Comparison of ENCODE assay signal across 24 cellular contexts in genomic region chr7:128917061-128917460, GRCh38. TPM values are rescaled to one million over a fixed set of nuclear protein-coding genes. Genes with fewer than 3 reads are reported as not detected.
DNase-seq lines count a peak whose midpoint lies in the region; ATAC-seq, FAIRE-seq and TF ChIP-seq lines count a peak whose summit lies in the region.
"Had no signal": no experiment of that assay in that cellular context is flagged by ENCODE, and none has a peak within 500 bp of the region (broad histone marks: within the 10 kb centered on the region; RNA-seq: fewer than 3 reads in every experiment).

No MANE protein-coding gene starts in this region.

- H3K36me3 Mint-ChIP-seq in activated B cell treated with CpG ODN at 0.5 μM for 24 hours (ENCODE audit: low read depth) (no peaks in the 10 kb centered on the region), T-helper 17 cell (ENCODE audit: low read depth) (peaks cover 2% of the 10 kb centered on the region)
- H3K36me3 Mint-ChIP-seq: CD8-positive, alpha-beta memory T cell had no signal

- H3K4me1 Mint-ChIP-seq in activated B cell treated with CpG ODN at 0.5 μM for 24 hours (peaks cover 21% of the 10 kb centered on the region), T-helper 17 cell (peaks cover 10% of the 10 kb centered on the region)

- H3K4me3 Mint-ChIP-seq in activated B cell treated with CpG ODN at 0.5 μM for 24 hours: no peak overlapping the region
- no peak overlapping the region for H3K4me3 Mint-ChIP-seq in T-helper 17 cell

- no peak overlapping the region for H3K18ac ChIP-seq in mesendoderm (ENCODE audit: low read length)

- H3K23ac ChIP-seq in mesendoderm (ENCODE audit: low read length): peak overlapping the region; percentile 6

- H4K8ac ChIP-seq in mesendoderm (ENCODE audit: low read depth, low read length): no peak overlapping the region

- DNase-seq in activated effector memory CD4-positive, alpha-beta T cell treated with anti-CD3 and anti-CD28 coated beads, Interleukin-2, amount 50 U/mL, for 16 hours: peak; percentile 43
- DNase-seq in activated effector memory CD4-positive, alpha-beta T cell treated with Interleukin-2 at 50 U/mL for 16 hours: no peak
- DNase-seq in activated B cell treated with CpG ODN at 0.5 μM for 24 hours (no peak), mesendoderm (no peak), spleen (peak; percentile 67), T-helper 17 cell (no peak), GM12891 (ENCODE audit: insufficient read length, low spot score) (no peak)
- DNase-seq: C1 segment of cervical spinal cord, Calu3, DMS153, HCEC 1CT, Karpas-422, NCI-H1694 treated with DMSO at 0.1 percent for 48 hours, NCI-H2107, NCI-H446 treated with DMSO at 0.1 percent for 48 hours, NCI-H526 treated with DMSO at 0.1 percent for 48 hours, OCI-M1, Right ventricle myocardium superior had no signal

- H2BK5ac ChIP-seq in mesendoderm (ENCODE audit: low read length): no peak overlapping the region

- TF ChIP-seq POLR2A in spleen (IDR thresholded peaks at IDR 0.05) (no peak), GM12891 (IDR thresholded peaks at IDR 0.05; ENCODE audit: low read depth, low read length) (no peak)

- ATAC-seq in activated B cell treated with CpG ODN at 0.5 μM for 24 hours (ENCODE audit: low read depth) (no peak), HG03095 (IDR thresholded peaks at IDR 0.05; ENCODE audit: unreplicated experiment) (no peak), T-helper 17 cell (no peak)

- no peak overlapping the region for H3K56ac ChIP-seq in mesendoderm (ENCODE audit: low read length)

- TF ChIP-seq CTCF in activated B cell treated with CpG ODN at 0.5 μM for 24 hours (IDR thresholded peaks at IDR 0.05) (no peak), spleen (IDR thresholded peaks at IDR 0.05 in 8 of 11, conservative IDR thresholded peaks at IDR 0.05 in 3 of 11) (no peak)

- no peak overlapping the region for H4K5ac ChIP-seq in mesendoderm (ENCODE audit: low read length)

- H3K4me2 ChIP-seq in mesendoderm (ENCODE audit: low read length): no peak overlapping the region

- no peaks in the 10 kb centered on the region for H3K79me1 ChIP-seq in mesendoderm (ENCODE audit: low read length)

- H3K27ac Mint-ChIP-seq in activated B cell treated with CpG ODN at 0.5 μM for 24 hours (peak overlapping the region; percentile 35), T-helper 17 cell (no peak overlapping the region)
- H3K27ac Mint-ChIP-seq: CD8-positive, alpha-beta memory T cell; GM23338; IgD-negative memory B cell had no signal

- H3K27me3 Mint-ChIP-seq in activated B cell treated with CpG ODN at 0.5 μM for 24 hours (peaks cover 2% of the 10 kb centered on the region), T-helper 17 cell (peaks cover 43% of the 10 kb centered on the region)

- intact Hi-C loops in activated B cell treated with CpG ODN at 0.5 μM for 24 hours (cut with micrococcal nuclease) (no loop called here), spleen (cut with DNase I; ENCODE audit: low total_unique reads) (no loop called here)

- H3K4me1 ChIP-seq in mesendoderm (ENCODE audit: control insufficient read depth, low read depth, low read length) (peaks cover 3% of the 10 kb centered on the region), spleen (peaks cover 3 to 25% (median 16%) of the 10 kb centered on the region in 6 donors)

- peaks cover 13% of the 10 kb centered on the region for H3K27me3 ChIP-seq in mesendoderm (ENCODE audit: insufficient read depth, low read length, poor library complexity)
- H3K27me3 ChIP-seq in spleen (replicated peaks in 1 of 7): peaks cover 0 to 60% (median 27%) of the 10 kb centered on the region in 7 donors

- no CpG with 5 or more reads among the region's 3 CpGs for WGBS in mesendoderm (ENCODE audit: extremely low coverage, insufficient coverage, low lambda C conversion rate)
- 89 to 100% (median 92%) methylated on average over 1 to 3 of the region's 3 CpGs for WGBS in spleen, 5 donors

- CTCF ChIA-PET in activated B cell treated with CpG ODN at 0.5 μM for 24 hours (lab: Charles Lee): interaction anchor here (0.8 kb wide), 1 partner anchor 159 kb away, joined by 3 read pairs; no protein-coding TSS in a partner anchor

- H3K79me2 ChIP-seq in mesendoderm (ENCODE audit: control insufficient read depth, insufficient read depth, low read length): no peaks in the 10 kb centered on the region

- H3K27ac ChIP-seq in mesendoderm (ENCODE audit: low read depth, low read length): no peak overlapping the region
- no peak overlapping the region for H3K27ac ChIP-seq in spleen

- POLR2A ChIA-PET in activated B cell treated with CpG ODN at 0.5 μM for 24 hours (lab: Charles Lee): interaction anchor here (1.4 to 1.5 kb wide), 2 partner anchors 20 to 22 kb away, joined by 7 to 8 read pairs; partner anchors contain the start of gene IRF5

- no peak overlapping the region for H2BK15ac ChIP-seq in mesendoderm (replicated peaks; ENCODE audit: low read depth)

- H3K4me3 ChIP-seq in mesendoderm (ENCODE audit: low read length) (no peak overlapping the region), spleen (no peak overlapping the region)

- H3K9me3 Mint-ChIP-seq in activated B cell treated with CpG ODN at 0.5 μM for 24 hours: no peaks in the 10 kb centered on the region
- H3K9me3 Mint-ChIP-seq: CD8-positive, alpha-beta memory T cell; GM23338; IgD-negative memory B cell had no signal

- FAIRE-seq in GM12891 (lab: Jason Lieb, UNC): no peak
- FAIRE-seq: GM18507 had no signal

- H2AK5ac ChIP-seq in mesendoderm (ENCODE audit: low read length): no peak overlapping the region

- no peak overlapping the region for H2BK120ac ChIP-seq in mesendoderm (ENCODE audit: low read depth, low read length)

- H3K36me3 ChIP-seq in mesendoderm (ENCODE audit: control insufficient read depth, insufficient read depth, low read length) (no peaks in the 10 kb centered on the region), spleen (no peaks in the 10 kb centered on the region)

- H3K9me3 ChIP-seq in spleen: no peaks in the 10 kb centered on the region
- H3K9me3 ChIP-seq in T-helper 17 cell (ENCODE audit: control insufficient read depth, low read length, poor library complexity, severe bottlenecking): no peaks in the 10 kb centered on the region

- H3K4ac ChIP-seq in mesendoderm (ENCODE audit: low read depth, low read length): no peak overlapping the region

- H3K9ac ChIP-seq in mesendoderm (ENCODE audit: low read length): no peak overlapping the region

TF ChIP-seq in GM12891, 5 proteins besides CTCF, POLR2A, EP300 and RAD21:
- TF ChIP-seq POLR2AphosphoS5 (IDR thresholded peaks at IDR 0.05; ENCODE audit: low read depth, low read length) (no peak), TAF1 (IDR thresholded peaks at IDR 0.05; ENCODE audit: low read depth, low read length) (no peak), PAX5 (IDR thresholded peaks at IDR 0.05; ENCODE audit: insufficient read depth, low read length, severe bottlenecking) (no peak), POU2F2 (IDR thresholded peaks at IDR 0.05; ENCODE audit: low read depth, low read length) (no peak), SPI1 (IDR thresholded peaks at IDR 0.05; ENCODE audit: low read depth, low read length) (no peak)

RNA-seq across cellular contexts. Expression of gene KCP, which starts 6.6 kb away (rescaled TPM):
- total RNA-seq in activated B cell treated with CpG ODN at 0.5 μM for 24 hours: 4.1 and 4.4 TPM in 2 replicates
- polyA plus RNA-seq in mesendoderm (2013, experiment 1 of 2): 0.74 TPM
- 0.84 TPM for polyA plus RNA-seq in mesendoderm (2013, experiment 2 of 2)
- total RNA-seq in spleen: under 1 TPM; 0.14 to 0.89 (median 0.72) TPM
- 1 to 10 TPM in 1 of 3 donors, under 1 TPM in 2; 0.06 to 2.1 (median 0.35) TPM for polyA plus RNA-seq in spleen
- total RNA-seq in T-helper 17 cell: 1 to 10 TPM in 1 of 2 donors, under 1 TPM in 1; 0.23 to 1.2 TPM
- 1.3 TPM for polyA plus RNA-seq in GM12891 (2012; ENCODE audit: low read depth, missing spikeins)
- polyA plus RNA-seq: CD8-positive, alpha-beta memory T cell had no signal

RNA-seq across cellular contexts. Expression of gene IRF5, which starts 20.7 kb away (rescaled TPM):
- total RNA-seq in activated B cell treated with CpG ODN at 0.5 μM for 24 hours: 145 and 164 TPM in 2 replicates
- 0.07 TPM for polyA plus RNA-seq in mesendoderm (2013, experiment 1 of 2)
- 0.06 TPM for polyA plus RNA-seq in mesendoderm (2013, experiment 2 of 2)
- total RNA-seq in spleen: 10 to 100 TPM; 34.7 to 56.3 (median 48.2) TPM
- 10 to 100 TPM; 26.2 to 41.8 (median 41.5) TPM for polyA plus RNA-seq in spleen
- 10 to 100 TPM; 12.5 to 13.6 TPM for total RNA-seq in T-helper 17 cell
- 66.9 TPM for polyA plus RNA-seq in GM12891 (2012; ENCODE audit: low read depth, missing spikeins)
- total RNA-seq: G401 had no signal

RNA-seq across cellular contexts. Expression of gene ATP6V1F, which starts 54.4 kb away (rescaled TPM):
- total RNA-seq in activated B cell treated with CpG ODN at 0.5 μM for 24 hours: 100.0 and 113 TPM in 2 replicates
- 141 TPM for polyA plus RNA-seq in mesendoderm (2013, experiment 1 of 2)
- 142 TPM for polyA plus RNA-seq in mesendoderm (2013, experiment 2 of 2)
- 10 to 100 TPM; 78.3 to 95.5 (median 84.5) TPM for total RNA-seq in spleen
- 100 to 1,000 TPM; 205 to 285 (median 262) TPM for polyA plus RNA-seq in spleen
- total RNA-seq in T-helper 17 cell: 10 to 100 TPM; 62.5 to 68.7 TPM
- 253 TPM for polyA plus RNA-seq in GM12891 (2012; ENCODE audit: low read depth, missing spikeins)

Comparison
In these comparisons a context has a peak if more than half of its experiments do, and no peak if none do; other contexts are left out.
1. DNase-seq: peak in activated effector memory CD4-positive, alpha-beta T cell treated with anti-CD3 and anti-CD28 coated beads, Interleukin-2, amount 50 U/mL, for 16 hours (single experiment) and spleen (single experiment); none in activated effector memory CD4-positive, alpha-beta T cell treated with Interleukin-2 at 50 U/mL for 16 hours (single experiment), activated B cell treated with CpG ODN at 0.5 μM for 24 hours (single experiment), mesendoderm (single experiment), T-helper 17 cell (0 of 3) and GM12891 (single experiment).